ENCODE assay signal across 8 cellular contexts in genomic region chr2:192194065-192194865, GRCh38. TPM values are rescaled to one million over a fixed set of nuclear protein-coding genes. Genes with fewer than 3 reads are reported as not detected.
DNase-seq lines count a peak whose midpoint lies in the region; ATAC-seq, FAIRE-seq and TF ChIP-seq lines count a peak whose summit lies in the region.

No MANE protein-coding gene starts in this region.

- no peaks in the 10 kb centered on the region for H3K9me1 ChIP-seq in keratinocyte (ENCODE audit: control insufficient read depth, extremely low read depth, insufficient read depth, low read length)

- TF ChIP-seq CTCF in brain microvascular endothelial cell (IDR thresholded peaks at IDR 0.05; ENCODE audit: low read depth, low read length, missing control alignments) (no peak), keratinocyte (optimal IDR thresholded peaks at IDR 0.05 in 1 of 3, IDR thresholded peaks at IDR 0.05 in 1 of 3, conservative IDR thresholded peaks at IDR 0.05 in 1 of 3; ENCODE audit: extremely low read depth in 1 of 3, insufficient read depth in 2 of 3, low read length in 3 of 3) (no peak)

- H3K36me3 ChIP-seq in NT2/D1 (ENCODE audit: insufficient read depth, insufficient read length, low read length) (no peaks in the 10 kb centered on the region), brain microvascular endothelial cell (replicated peaks) (no peaks in the 10 kb centered on the region), keratinocyte (ENCODE audit: control insufficient read depth in 2 of 2, extremely low read depth in 1 of 2, insufficient read depth in 2 of 2, low read length in 2 of 2) (no peaks in the 10 kb centered on the region)

- H4K20me1 ChIP-seq in keratinocyte (ENCODE audit: control insufficient read depth, extremely low read depth, insufficient read depth, low read length) = no peaks in the 10 kb centered on the region

- in situ Hi-C loops in brain microvascular endothelial cell (cut with HindIII; ENCODE audit: low pct_ligation_motif_present, low sequenced_read_pairs) = no loop called here

- dilution Hi-C loops in keratinocyte (cut with MboI; ENCODE audit: extremely low pct_ligation_motif_present, low sequenced_read_pairs) = no loop called here

- H3K27ac ChIP-seq in brain microvascular endothelial cell (no peak overlapping the region), keratinocyte (ENCODE audit: control insufficient read depth, insufficient read depth, low read length) (no peak overlapping the region)

- H3K9me3 ChIP-seq in NT2/D1 (ENCODE audit: insufficient read depth, low read length) (no peaks in the 10 kb centered on the region), keratinocyte (ENCODE audit: control insufficient read depth, low read depth, low read length) (no peaks in the 10 kb centered on the region)

- H3K4me1 ChIP-seq in NT2/D1 (ENCODE audit: insufficient read depth, insufficient read length) (no peaks in the 10 kb centered on the region), keratinocyte (ENCODE audit: control insufficient read depth, extremely low read depth, insufficient read depth, low read length) (peaks cover 12% of the 10 kb centered on the region)

- peak overlapping the region; percentile 47 for H3K4me2 ChIP-seq in keratinocyte (ENCODE audit: control insufficient read depth, extremely low read depth, insufficient read depth, low read depth, low read length)

- H3K9ac ChIP-seq in NT2/D1 (ENCODE audit: insufficient read length, low read depth) = peak overlapping the region; percentile 74
- no peak overlapping the region for H3K9ac ChIP-seq in keratinocyte (ENCODE audit: control insufficient read depth, extremely low read depth, insufficient read depth, low read length)

- no peak overlapping the region for H2AFZ ChIP-seq in keratinocyte (ENCODE audit: control insufficient read depth, low read length)

- FAIRE-seq in keratinocyte (lab: Jason Lieb, UNC) = no peak

- DNase-seq in GM03348 (ENCODE audit: low spot score) (peak; percentile 46), NT2/D1 (ENCODE audit: low read depth, low spot score) (no peak), brain microvascular endothelial cell (peak; percentile 4), keratinocyte (ENCODE audit: low read depth, low spot score) (no peak), DMS114 treated with DMSO at 0.1 percent for 48 hours (lab: John Stamatoyannopoulos, UW; ENCODE audit: unreplicated experiment) (no peak), HUDEP-2 (lab: John Stamatoyannopoulos, UW; ENCODE audit: unreplicated experiment in 76 of 76) (no peak)
- DNase-seq in stimulated activated CD8-positive, alpha-beta memory T cell treated with anti-CD3 and anti-CD28 coated beads, Interleukin-4, amount 100 ng/mL, for 48 hours = peak; percentile 45

- H3K4me3 ChIP-seq in NT2/D1 (ENCODE audit: insufficient read length, low read depth) (peak overlapping the region; percentile 82), brain microvascular endothelial cell (ENCODE audit: low read depth, low read length) (peak overlapping the region; percentile 83), keratinocyte (ENCODE audit: control insufficient read depth in 2 of 3, extremely low read depth in 1 of 3, insufficient read depth in 2 of 3, low read depth in 1 of 3, low read length in 3 of 3) (peak overlapping the region in 2 of 3 experiments; percentile 20 to 41)

- H3K79me2 ChIP-seq in keratinocyte (ENCODE audit: control insufficient read depth, insufficient read depth, low read length) = no peaks in the 10 kb centered on the region

- H3K27me3 ChIP-seq in NT2/D1 (ENCODE audit: insufficient read depth, insufficient read length) (peaks cover 57% of the 10 kb centered on the region), brain microvascular endothelial cell (replicated peaks) (peaks cover 3% of the 10 kb centered on the region), keratinocyte (ENCODE audit: control insufficient read depth, extremely low read depth, insufficient read depth, low read length) (peaks cover 62% of the 10 kb centered on the region)

- ATAC-seq in HG02588 (IDR thresholded peaks at IDR 0.05; ENCODE audit: unreplicated experiment) = peak; percentile 23

RNA-seq across cellular contexts. Expression of gene TMEFF2, which starts 0.5 kb away (rescaled TPM):
- polyA plus RNA-seq in keratinocyte = not detected in 3 replicates
- not detected for polyA plus RNA-seq in keratinocyte (2011; ENCODE audit: low read depth)
- not detected in 2 replicates for polyA plus RNA-seq in keratinocyte (2011; cell fraction: cytosol; rRNA removed)
- not detected in 2 replicates for polyA plus RNA-seq in keratinocyte (2011; cell fraction: nucleus; rRNA removed)
- polyA plus RNA-seq in keratinocyte (2012; ENCODE audit: low replicate concordance) = not detected in 2 replicates
- polyA minus RNA-seq in keratinocyte = not detected in 3 replicates
- not detected for polyA minus RNA-seq in keratinocyte (2011; cell fraction: cytosol; rRNA and poly(A)+ RNA removed)
- polyA minus RNA-seq in keratinocyte (2011; cell fraction: nucleus; rRNA and poly(A)+ RNA removed) = not detected in 2 replicates

Comparison
In these comparisons a context has a peak if more than half of its experiments do, and no peak if none do; other contexts are left out.
1. DNase-seq: peak in GM03348 (single experiment), brain microvascular endothelial cell (single experiment) and stimulated activated CD8-positive, alpha-beta memory T cell treated with anti-CD3 and anti-CD28 coated beads, Interleukin-4, amount 100 ng/mL, for 48 hours (single experiment); none in NT2/D1 (single experiment), keratinocyte (single experiment), DMS114 treated with DMSO at 0.1 percent for 48 hours (single experiment) and HUDEP-2 (0 of 76).
2. H3K4me3 ChIP-seq: peak in every context shown above with its lines; median percentile 83 in brain microvascular endothelial cell; 82 in NT2/D1; 30 in keratinocyte.